In genomic region chr1:79497193-79497773, GRCh38 we compare ENCODE assay signal across 9 cellular contexts.
DNase-seq lines count a peak whose midpoint lies in the region; ATAC-seq, FAIRE-seq and TF ChIP-seq lines count a peak whose summit lies in the region.
"Had no signal": no experiment of that assay in that cellular context is flagged by ENCODE, and none has a peak within 500 bp of the region (broad histone marks: within the 10 kb centered on the region; RNA-seq: fewer than 3 reads in every experiment).

No MANE protein-coding gene starts in this region.

- H3K9ac ChIP-seq in Karpas-422 (ENCODE audit: low read length), result no peak overlapping the region

- H3K27me3 Mint-ChIP-seq in CD4-positive, alpha-beta T cell, result no peaks in the 10 kb centered on the region
- H3K27me3 Mint-ChIP-seq: central memory CD8-positive, alpha-beta T cell had no signal

- DNase-seq in SIG-M5 treated with dmso at 0.1 percent for 504 hours (lab: John Stamatoyannopoulos, UW; ENCODE audit: unreplicated experiment), result peak; percentile 32
- no peak for DNase-seq in SIG-M5 (lab: John Stamatoyannopoulos, UW)
- peak; percentile 73 for DNase-seq in Karpas-422
- peak in 1 of 2 donors; percentile 6 for DNase-seq in frontal cortex (ENCODE audit: low spot score in 2 of 2)
- no peak for DNase-seq in stomach
- no peak for DNase-seq in CD4-positive, alpha-beta T cell

- H3K4me1 Mint-ChIP-seq in CD4-positive, alpha-beta T cell (ENCODE audit: low read depth), result no peaks in the 10 kb centered on the region
- H3K4me1 Mint-ChIP-seq: central memory CD8-positive, alpha-beta T cell had no signal

- 28 to 38% (median 32%) methylated on average over 4 of the region's 4 CpGs for WGBS in stomach, 5 donors

- no peaks in the 10 kb centered on the region for H3K79me2 ChIP-seq in Karpas-422 (ENCODE audit: low read length)

- intact Hi-C loops in stomach (cut with DNase I; ENCODE audit: low total_unique reads), result no loop called here
- intact Hi-C loops in CD4-positive, alpha-beta T cell (cut with DNase I, micrococcal nuclease), result no loop called here

- no peak overlapping the region for H3K4me3 ChIP-seq in Karpas-422 (ENCODE audit: low read length)
- H3K4me3 ChIP-seq in stomach, result no peak overlapping the region

- no peak overlapping the region for H3K27ac Mint-ChIP-seq in CD4-positive, alpha-beta T cell

- no peaks in the 10 kb centered on the region for H3K36me3 Mint-ChIP-seq in CD4-positive, alpha-beta T cell (ENCODE audit: low read depth)

- H3K27me3 ChIP-seq in Karpas-422 (ENCODE audit: low read length), result no peaks in the 10 kb centered on the region
- H3K27me3 ChIP-seq in stomach, result no peaks in the 10 kb centered on the region
- no peaks in the 10 kb centered on the region for H3K27me3 ChIP-seq in CD4-positive, alpha-beta T cell (ENCODE audit: control insufficient read depth, insufficient read depth, low read length)

- no peaks in the 10 kb centered on the region for H4K20me1 ChIP-seq in Karpas-422 (ENCODE audit: insufficient read depth, low read depth, low read length)

- TF ChIP-seq POLR2A in stomach (IDR thresholded peaks at IDR 0.05), result no peak

- no peaks in the 10 kb centered on the region for H3K9me2 ChIP-seq in Karpas-422 (replicated peaks; ENCODE audit: insufficient read depth, low read length)

- peak in 5 of 7 experiments; percentile 44 to 52 (median 46) for TF ChIP-seq CTCF in stomach (IDR thresholded peaks at IDR 0.05)
- TF ChIP-seq CTCF in CD4-positive, alpha-beta T cell (IDR thresholded peaks at IDR 0.05), result no peak

- H3K9me3 ChIP-seq in Karpas-422 (ENCODE audit: low read length), result no peaks in the 10 kb centered on the region; the same call in 1 of the 2 replicates
- no peaks in the 10 kb centered on the region for H3K9me3 ChIP-seq in stomach
- H3K9me3 ChIP-seq in CD4-positive, alpha-beta T cell (ENCODE audit: control insufficient read depth, low read length), result no peaks in the 10 kb centered on the region

- H3K4me1 ChIP-seq in Karpas-422 (ENCODE audit: low read length) (no peaks in the 10 kb centered on the region), stomach (no peaks in the 10 kb centered on the region)

- no peak for TF ChIP-seq EP300 in stomach (IDR thresholded peaks at IDR 0.05)

- no peak overlapping the region for H3K4me2 ChIP-seq in Karpas-422 (ENCODE audit: low read depth, low read length, poor library complexity, severe bottlenecking)

- FAIRE-seq in frontal cortex (lab: Jason Lieb, UNC), result peak; percentile 53

- H3K36me3 ChIP-seq in Karpas-422 (ENCODE audit: insufficient read depth, low read length) (no peaks in the 10 kb centered on the region), stomach (no peaks in the 10 kb centered on the region)

- H3K27ac ChIP-seq in Karpas-422 (ENCODE audit: low read length), result no peak overlapping the region
- no peak overlapping the region for H3K27ac ChIP-seq in stomach
- no peak overlapping the region for H3K27ac ChIP-seq in CD4-positive, alpha-beta T cell (ENCODE audit: low read depth, low read length)

- ATAC-seq in GM21717 (IDR thresholded peaks at IDR 0.05; ENCODE audit: unreplicated experiment) (peak; percentile 71), SK-N-SH treated with all-trans-retinoic acid at 6 μM for 48 hours (peak; percentile 76)
- ATAC-seq in CD4-positive, alpha-beta T cell (ENCODE audit: poor library complexity), result no peak

- no peaks in the 10 kb centered on the region for H3K9me3 Mint-ChIP-seq in CD4-positive, alpha-beta T cell

- POLR2A ChIA-PET in CD4-positive, alpha-beta T cell (lab: Charles Lee), result no interaction called here

- CTCF ChIA-PET in CD4-positive, alpha-beta T cell (lab: Charles Lee), result no interaction called here

- no peak overlapping the region for H3K4me3 Mint-ChIP-seq in CD4-positive, alpha-beta T cell
- H3K4me3 Mint-ChIP-seq: central memory CD8-positive, alpha-beta T cell had no signal

- no peak overlapping the region for H2AFZ ChIP-seq in Karpas-422 (ENCODE audit: low read length)

TF ChIP-seq in SK-N-SH treated with all-trans-retinoic acid at 6 μM for 48 hours, 23 proteins besides CTCF, POLR2A, EP300 and RAD21:
- no peak for TF ChIP-seq BACH2 (CRISPR knock-in tag; IDR thresholded peaks at IDR 0.05; ENCODE audit: borderline replicate concordance)
- no peak for TF ChIP-seq CSDC2 (CRISPR knock-in tag; IDR thresholded peaks at IDR 0.05)
- no peak for TF ChIP-seq ESRRG (CRISPR knock-in tag; IDR thresholded peaks at IDR 0.05)
- TF ChIP-seq TCF4 (CRISPR knock-in tag; IDR thresholded peaks at IDR 0.05; ENCODE audit: borderline replicate concordance), result no peak
- TF ChIP-seq TOX (CRISPR knock-in tag; IDR thresholded peaks at IDR 0.05; ENCODE audit: borderline replicate concordance), result no peak
- TF ChIP-seq ZNF70 (CRISPR knock-in tag; IDR thresholded peaks at IDR 0.05), result no peak
TF ChIP-seq in SK-N-SH treated with all-trans-retinoic acid at 6 μM for 48 hours: peak in this region for 0.

Comparison
In these comparisons a context has a peak if more than half of its experiments do, and no peak if none do; other contexts are left out.
1. DNase-seq: peak in SIG-M5 treated with dmso at 0.1 percent for 504 hours (single experiment) and Karpas-422 (single experiment); none in SIG-M5 (single experiment), stomach (single experiment) and CD4-positive, alpha-beta T cell (0 of 10).